ENCODE assay signal across 9 cellular contexts in the genomic region with DNA sequence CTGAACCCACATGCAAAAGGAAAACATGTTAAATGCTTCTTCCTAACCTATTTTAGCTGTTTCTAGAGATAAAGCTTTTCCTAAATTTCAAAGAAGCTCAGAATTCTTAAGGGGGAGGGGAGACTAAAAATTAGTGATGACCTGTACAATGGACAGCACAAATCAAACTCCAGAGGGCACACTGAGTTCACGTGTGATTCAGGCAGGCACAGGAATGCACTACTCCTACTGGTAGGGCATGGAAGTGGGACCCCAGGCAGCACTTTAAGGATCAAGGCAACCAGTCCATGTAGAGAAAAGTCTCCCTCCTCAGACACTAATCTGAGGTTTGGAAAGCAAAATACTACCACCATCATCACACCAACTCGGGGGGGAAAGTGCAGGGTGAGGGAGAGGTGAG. TPM values are rescaled to one million over a fixed set of nuclear protein-coding genes. Genes with fewer than 3 reads are reported as not detected.
A peak's percentile ranks its signal among the peaks of the same experiment; 100 is the strongest.
DNase-seq lines count a peak whose midpoint lies in the region; ATAC-seq, FAIRE-seq and TF ChIP-seq lines count a peak whose summit lies in the region.
"Had no signal": no experiment of that assay in that cellular context is flagged by ENCODE, and none has a peak within 500 bp of the region (broad histone marks: within the 10 kb centered on the region; RNA-seq: fewer than 3 reads in every experiment).

No MANE protein-coding gene starts in this region.

- H3K79me2 ChIP-seq in DOHH2 (ENCODE audit: control insufficient read depth, low read length) (no peaks in the 10 kb centered on the region), GM12878 (ENCODE audit: control insufficient read depth, insufficient read depth, low read length) (no peaks in the 10 kb centered on the region)

- FAIRE-seq in GM12878 (lab: Jason Lieb, UNC): no peak

- no peak for TF ChIP-seq RAD21 in GM12878 (IDR thresholded peaks at IDR 0.05; ENCODE audit: insufficient read depth, low read depth, low read length)

- H4K20me1 ChIP-seq in DOHH2 (ENCODE audit: control insufficient read depth, insufficient read depth, low read depth, low read length) (no peaks in the 10 kb centered on the region), GM12878 (ENCODE audit: control insufficient read depth, insufficient read depth) (no peaks in the 10 kb centered on the region)

- H3K9me3 ChIP-seq in DOHH2 (ENCODE audit: control insufficient read depth, insufficient read depth, low read length): no peaks in the 10 kb centered on the region
- H3K9me3 ChIP-seq in GM12878 (replicated peaks; ENCODE audit: control insufficient read depth, insufficient read depth, low read length): no peaks in the 10 kb centered on the region

- no peak overlapping the region for H2AFZ ChIP-seq in GM12878 (ENCODE audit: control insufficient read depth, low read depth, low read length)

- no TSS peak for BruUV-seq in GM12878 (replicated peaks; lab: Mats Ljungman, UMichigan)

- 35% methylated on average over 2 of the region's 2 CpGs for WGBS in GM12878 (ENCODE audit: insufficient coverage, insufficient replicate concordance, low lambda C conversion rate, missing lambda C conversion rate)

- SMC1A ChIA-PET in GM12878 (lab: Charles Lee; ENCODE audit: uncharacterized antibody, unreplicated experiment): no interaction called here

- RAD21 ChIA-PET in GM12878 (lab: Charles Lee; ENCODE audit: unreplicated experiment): no interaction called here

- H3K4me3 ChIP-seq in DOHH2 (ENCODE audit: low read length): no peak overlapping the region
- H3K4me3 ChIP-seq in GM12878: no peak overlapping the region

- peak; percentile 15 for TF ChIP-seq CTCF in DOHH2 (IDR thresholded peaks at IDR 0.05; ENCODE audit: low read depth, low read length, poor library complexity, severe bottlenecking)
- TF ChIP-seq CTCF in LNCAP (IDR thresholded peaks at IDR 0.05): peak; percentile 77
- peak in 2 of 3 experiments; percentile 17 to 22; a peak in 2 of 6 replicates for TF ChIP-seq CTCF in GM12878 (IDR thresholded peaks at IDR 0.05 in 2 of 3, conservative IDR thresholded peaks at IDR 0.05 in 1 of 3; ENCODE audit: control insufficient read depth in 2 of 3, extremely low read depth in 1 of 3, insufficient read depth in 1 of 3, low read depth in 3 of 3, low read length in 3 of 3)

- no peak for TF ChIP-seq POLR2A in GM12878 (IDR thresholded peaks at IDR 0.05; ENCODE audit: low read depth, low read length)

- H3K4me2 ChIP-seq in DOHH2 (ENCODE audit: low read length): no peak overlapping the region
- H3K4me2 ChIP-seq in GM12878 (ENCODE audit: control insufficient read depth, insufficient read depth): no peak overlapping the region

- TF ChIP-seq EP300 in GM12878 (IDR thresholded peaks at IDR 0.05; ENCODE audit: borderline replicate concordance in 1 of 2, control insufficient read depth in 1 of 2, low read depth in 2 of 2, low read length in 2 of 2): no peak

- CTCF ChIA-PET in GM12878 (lab: Yijun Ruan, JAX): interaction anchor here (1.0 to 2.1 kb wide), 3 partner anchors 8 to 135 kb away, joined by 3 to 7 read pairs (median 5); no protein-coding TSS in a partner anchor

- no peak for DNase-seq in GM12878 (ENCODE audit: low read depth, low spot score)
- peak; percentile 38 to 62 for DNase-seq in lung microvascular endothelial cell (ENCODE audit: low read depth in 2 of 2)
- no peak for DNase-seq in ecto neural progenitor cell (ENCODE audit: low spot score)
- no peak for DNase-seq in AG20443 (ENCODE audit: low spot score)
- DNase-seq in GM19240 (ENCODE audit: insufficient read length, low spot score): no peak
- DNase-seq in central memory CD4-positive, alpha-beta T cell: no peak

- POLR2A ChIA-PET in GM12878 (lab: Charles Lee): no interaction called here

- H3F3A ChIP-seq in DOHH2 (ENCODE audit: control insufficient read depth, insufficient read depth): no peaks in the 10 kb centered on the region

- H3K36me3 ChIP-seq in DOHH2 (ENCODE audit: control insufficient read depth, low read length): no peaks in the 10 kb centered on the region
- H3K36me3 ChIP-seq in GM12878 (ENCODE audit: control insufficient read depth in 2 of 2, insufficient read depth in 2 of 2, low read length in 1 of 2): no peaks in the 10 kb centered on the region

- intact Hi-C loops in GM12878 (cut with micrococcal nuclease; ENCODE audit: unreplicated experiment): no loop called here

- in situ Hi-C loops in GM12878 (cut with MboI): loop anchor here (25.0 kb wide), 1 partner anchor 572 kb away; no protein-coding TSS in a partner anchor

- no peaks in the 10 kb centered on the region for H3K9me2 ChIP-seq in DOHH2 (replicated peaks; ENCODE audit: control insufficient read depth, low read length)

- H3K27ac ChIP-seq in DOHH2 (ENCODE audit: low read depth, low read length) (no peak overlapping the region), GM12878 (ENCODE audit: control insufficient read depth, insufficient read depth) (no peak overlapping the region)

- peak; percentile 46; the same call in 1 of the 3 replicates for ATAC-seq in GM12878

- H3K9ac ChIP-seq in GM12878 (ENCODE audit: control insufficient read depth, insufficient read depth, low read length): no peak overlapping the region

- H3K27me3 ChIP-seq in DOHH2 (ENCODE audit: control insufficient read depth, low read length) (no peaks in the 10 kb centered on the region), GM12878 (replicated peaks in 1 of 2; ENCODE audit: control insufficient read depth in 2 of 2, insufficient read depth in 2 of 2, low read length in 1 of 2) (no peaks in the 10 kb centered on the region)

- no peaks in the 10 kb centered on the region for H3K4me1 ChIP-seq in DOHH2 (ENCODE audit: control insufficient read depth, low read length)
- H3K4me1 ChIP-seq in GM12878 (ENCODE audit: control insufficient read depth, insufficient read depth, low read length): no peaks in the 10 kb centered on the region

TF ChIP-seq in GM12878, 131 proteins besides CTCF, POLR2A, EP300 and RAD21:
- TF ChIP-seq, protein P1, sequence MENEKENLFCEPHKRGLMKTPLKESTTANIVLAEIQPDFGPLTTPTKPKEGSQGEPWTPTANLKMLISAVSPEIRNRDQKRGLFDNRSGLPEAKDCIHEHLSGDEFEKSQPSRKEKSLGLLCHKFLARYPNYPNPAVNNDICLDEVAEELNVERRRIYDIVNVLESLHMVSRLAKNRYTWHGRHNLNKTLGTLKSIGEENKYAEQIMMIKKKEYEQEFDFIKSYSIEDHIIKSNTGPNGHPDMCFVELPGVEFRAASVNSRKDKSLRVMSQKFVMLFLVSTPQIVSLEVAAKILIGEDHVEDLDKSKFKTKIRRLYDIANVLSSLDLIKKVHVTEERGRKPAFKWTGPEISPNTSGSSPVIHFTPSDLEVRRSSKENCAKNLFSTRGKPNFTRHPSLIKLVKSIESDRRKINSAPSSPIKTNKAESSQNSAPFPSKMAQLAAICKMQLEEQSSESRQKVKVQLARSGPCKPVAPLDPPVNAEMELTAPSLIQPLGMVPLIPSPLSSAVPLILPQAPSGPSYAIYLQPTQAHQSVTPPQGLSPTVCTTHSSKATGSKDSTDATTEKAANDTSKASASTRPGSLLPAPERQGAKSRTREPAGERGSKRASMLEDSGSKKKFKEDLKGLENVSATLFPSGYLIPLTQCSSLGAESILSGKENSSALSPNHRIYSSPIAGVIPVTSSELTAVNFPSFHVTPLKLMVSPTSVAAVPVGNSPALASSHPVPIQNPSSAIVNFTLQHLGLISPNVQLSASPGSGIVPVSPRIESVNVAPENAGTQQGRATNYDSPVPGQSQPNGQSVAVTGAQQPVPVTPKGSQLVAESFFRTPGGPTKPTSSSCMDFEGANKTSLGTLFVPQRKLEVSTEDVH (IDR thresholded peaks at IDR 0.05; ENCODE audit: low read depth, partially characterized antibody): no peak
- TF ChIP-seq SMC3 (IDR thresholded peaks at IDR 0.05; ENCODE audit: borderline replicate concordance, low read length): 0 out of 2 replicates have a peak, but pooled peaks have one; percentile 7

RNA-seq across cellular contexts. Expression of a gene that starts 31.3 kb away (rescaled TPM):
- total RNA-seq in GM12878 (2013; cell fraction: nucleolus; rRNA removed): not detected in 2 replicates
- total RNA-seq in GM12878 (2014; rRNA removed): not detected in 2 replicates
- total RNA-seq in GM12878 (2014; rRNA removed; fragmentation: Illumina TruSeq; extraction: Trizol): not detected in 2 replicates
- 0.05 TPM in 1 of 2 replicates, not detected in the other for total RNA-seq in GM12878 (2021)
- not detected for polyA plus RNA-seq in GM12878 (2011; ENCODE audit: low read depth)
- not detected in 2 replicates for polyA plus RNA-seq in GM12878 (2011; rRNA removed)
- not detected in 2 replicates for polyA plus RNA-seq in GM12878 (2011; cell fraction: cytosol; rRNA removed)
- not detected in 2 replicates for polyA plus RNA-seq in GM12878 (2011; cell fraction: nucleus; rRNA removed)
- not detected in 2 replicates for polyA plus RNA-seq in GM12878 (2012)
- 0.01 TPM in 1 of 2 replicates, not detected in the other for polyA plus RNA-seq in GM12878 (2014; fragmentation: Illumina TruSeq; extraction: Trizol)
- not detected for polyA plus RNA-seq in GM12878 (2014; fragmentation: Nextera tagmentation; extraction: Ambion mirVana)
- 0.08 TPM in 1 of 2 replicates, not detected in the other for polyA plus RNA-seq in GM12878 (2014; rRNA removed)
- not detected for polyA plus RNA-seq in GM12878 (2016; fragmentation: Nextera tagmentation; extraction: Ambion mirVana)
- not detected in 2 replicates for polyA minus RNA-seq in GM12878 (2011; rRNA and poly(A)+ RNA removed)
- polyA minus RNA-seq in GM12878 (2011; cell fraction: cytosol; rRNA and poly(A)+ RNA removed): not detected in 2 replicates
- polyA minus RNA-seq in GM12878 (2011; cell fraction: nucleus; rRNA and poly(A)+ RNA removed): not detected in 2 replicates
- total RNA-seq in lung microvascular endothelial cell: not detected in 2 replicates

RNA-seq across cellular contexts. Expression of a gene that starts 46.9 kb away (rescaled TPM):
- not detected in 2 replicates for total RNA-seq in GM12878 (2013; cell fraction: nucleolus; rRNA removed)
- total RNA-seq in GM12878 (2014; rRNA removed) (not detected in 2 replicates), GM12878 (2014; rRNA removed; fragmentation: Illumina TruSeq; extraction: Trizol) (not detected in 2 replicates), GM12878 (2021) (0.13 and 0.27 TPM in 2 replicates), lung microvascular endothelial cell (not detected in 2 replicates)
- not detected for polyA plus RNA-seq in GM12878 (2011; ENCODE audit: low read depth)
- polyA plus RNA-seq in GM12878 (2011; rRNA removed) (not detected in 2 replicates), GM12878 (2014; fragmentation: Illumina TruSeq; extraction: Trizol) (not detected in 2 replicates), GM12878 (2014; fragmentation: Nextera tagmentation; extraction: Ambion mirVana) (not detected), GM12878 (2014; rRNA removed) (not detected in 2 replicates), GM12878 (2016; fragmentation: Nextera tagmentation; extraction: Ambion mirVana) (not detected)
- 0.03 TPM in 1 of 2 replicates, not detected in the other for polyA plus RNA-seq in GM12878 (2011; cell fraction: cytosol; rRNA removed)
- polyA plus RNA-seq in GM12878 (2011; cell fraction: nucleus; rRNA removed): not detected in 2 replicates
- not detected in 2 replicates for polyA plus RNA-seq in GM12878 (2012)
- polyA minus RNA-seq in GM12878 (2011; rRNA and poly(A)+ RNA removed): not detected in 2 replicates
- not detected in 2 replicates for polyA minus RNA-seq in GM12878 (2011; cell fraction: cytosol; rRNA and poly(A)+ RNA removed)
- not detected in 2 replicates for polyA minus RNA-seq in GM12878 (2011; cell fraction: nucleus; rRNA and poly(A)+ RNA removed)
- total RNA-seq: urinary bladder had no signal
- polyA plus RNA-seq: urinary bladder had no signal

Comparison
In these comparisons a context has a peak if more than half of its experiments do, and no peak if none do; other contexts are left out.
1. CTCF ChIP-seq: peak in every context shown above with its lines; median percentile 77 in LNCAP; 20 in GM12878; 15 in DOHH2.
2. DNase-seq: peak in lung microvascular endothelial cell (2 of 2); none in GM12878 (single experiment), ecto neural progenitor cell (single experiment), AG20443 (single experiment), GM19240 (single experiment) and central memory CD4-positive, alpha-beta T cell (single experiment).